35 cellular contexts compared by ENCODE assay signal in the genomic region with DNA sequence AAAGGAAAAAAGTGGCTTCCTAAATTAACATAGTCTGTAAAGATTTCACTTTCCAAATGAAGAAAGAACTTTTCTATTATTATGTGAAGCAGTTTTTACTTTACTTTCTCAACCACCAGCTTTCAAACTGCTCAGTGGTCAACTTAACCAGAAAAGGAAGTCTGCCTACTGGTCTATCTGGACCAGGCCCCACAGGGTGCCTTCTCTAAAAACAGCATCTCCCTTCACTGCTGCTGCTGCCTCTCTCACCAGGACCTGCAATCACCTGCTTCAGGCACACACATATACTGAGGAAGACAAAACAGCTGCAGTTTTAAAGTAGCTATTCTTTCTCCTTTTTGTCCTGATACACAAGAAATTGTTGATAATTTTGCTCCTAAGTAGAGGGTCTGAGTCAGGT.
"Had no signal": no experiment of that assay in that cellular context is flagged by ENCODE, and none has a peak within 500 bp of the region (broad histone marks: within the 10 kb centered on the region; RNA-seq: fewer than 3 reads in every experiment).

No MANE protein-coding gene starts in this region.

- H3K27ac Mint-ChIP-seq: activated B cell treated with CpG ODN at 0.5 μM for 24 hours; activated CD4-positive, alpha-beta memory T cell treated with anti-CD3 and anti-CD28 coated beads for 36 hours; activated CD4-positive, alpha-beta T cell treated with anti-CD3 and anti-CD28 coated beads, Interleukin-2, amount 10 ng/mL, durations not matched to agents 24 days and 14 days; activated CD8-positive, alpha-beta T cell treated with anti-CD3 and anti-CD28 coated beads for 36 hours; activated naive CD4-positive, alpha-beta T cell treated with anti-CD3 and anti-CD28 coated beads for 36 hours; activated naive CD4-positive, alpha-beta T cell treated with anti-CD3 and anti-CD28 coated beads, Interleukin-2, amount 50 U/mL, for 72 hours; activated naive CD8-positive, alpha-beta T cell treated with anti-CD3 and anti-CD28 coated beads for 36 hours; activated T-cell treated with anti-CD3 and anti-CD28 coated beads, Interleukin-2, amount 50 U/mL, for 72 hours; activated T-helper 1 cell treated with anti-CD3 and anti-CD28 coated beads, Interleukin-12 subunit alpha, Interleukin-12 subunit beta, Interleukin-2, Interleukin-4 antibody, amounts not matched to agents 30 ng/mL and 10 ng/mL and 1 ng/mL, durations not matched to agents 14 hours and 24 hours and 36 hours; activated T-helper 17 cell treated with anti-CD3 and anti-CD28 coated beads, Interleukin-2, amount 50 U/mL, for 72 hours; brain; T-helper 1 cell treated with Interleukin-12 subunit alpha and Interleukin-12 subunit beta and Interleukin-4 antibody, amounts not matched to agents 30 μg/mL and 1 μg/mL, for 36 hours; T-helper 2 cell treated with Interferon-gamma antibody and Interleukin-4, amounts not matched to agents 5 μg/mL and 100 μg/mL, for 36 hours had no signal

- H3K9me3 ChIP-seq: ascending aorta had no signal

- H3K27ac ChIP-seq: ascending aorta, cardiac muscle cell, VCaP had no signal

- H3K4me1 Mint-ChIP-seq: activated B cell treated with CpG ODN at 0.5 μM for 24 hours; activated CD4-positive, alpha-beta T cell treated with anti-CD3 and anti-CD28 coated beads, Interleukin-2, amount 10 ng/mL, durations not matched to agents 24 days and 14 days; activated naive CD8-positive, alpha-beta T cell treated with anti-CD3 and anti-CD28 coated beads for 36 hours; activated T-helper 17 cell treated with anti-CD3 and anti-CD28 coated beads, Interleukin-2, amount 50 U/mL, for 72 hours; central memory CD8-positive, alpha-beta T cell had no signal

- H3K4me1 ChIP-seq: ascending aorta had no signal

- H3K36me3 ChIP-seq: ascending aorta, cardiac muscle cell had no signal

- H3K27me3 ChIP-seq: ascending aorta, cardiac muscle cell had no signal

- H3K36me3 Mint-ChIP-seq: activated CD4-positive, alpha-beta memory T cell treated with anti-CD3 and anti-CD28 coated beads for 36 hours; activated naive CD4-positive, alpha-beta T cell treated with anti-CD3 and anti-CD28 coated beads, Interleukin-2, amount 50 U/mL, for 72 hours; activated naive CD8-positive, alpha-beta T cell treated with anti-CD3 and anti-CD28 coated beads for 36 hours; brain had no signal

- H3K27me3 Mint-ChIP-seq: activated B cell treated with CpG ODN at 0.5 μM for 24 hours; activated CD4-positive, alpha-beta memory T cell treated with anti-CD3 and anti-CD28 coated beads for 36 hours; activated CD4-positive, alpha-beta T cell treated with anti-CD3 and anti-CD28 coated beads, Interleukin-2, amount 10 ng/mL, durations not matched to agents 24 days and 14 days; activated CD8-positive, alpha-beta T cell treated with anti-CD3 and anti-CD28 coated beads for 36 hours; activated naive CD8-positive, alpha-beta T cell treated with anti-CD3 and anti-CD28 coated beads for 36 hours; activated T-helper 17 cell treated with anti-CD3 and anti-CD28 coated beads, Interleukin-2, amount 50 U/mL, for 72 hours; central memory CD8-positive, alpha-beta T cell had no signal

- ATAC-seq: activated CD8-positive, alpha-beta T cell treated with anti-CD3 and anti-CD28 coated beads for 36 hours; activated naive CD4-positive, alpha-beta T cell treated with anti-CD3 and anti-CD28 coated beads, Interleukin-2, amount 50 U/mL, for 72 hours; activated T-cell treated with anti-CD3 and anti-CD28 coated beads, Interleukin-2, amount 50 U/mL, for 4 hours; activated T-cell treated with anti-CD3 and anti-CD28 coated beads, Interleukin-2, amount 50 U/mL, for 72 hours; activated T-helper 17 cell treated with anti-CD3 and anti-CD28 coated beads, Interleukin-2, amount 50 U/mL, for 72 hours had no signal

- H3K4me3 ChIP-seq: ascending aorta, cardiac muscle cell had no signal

- H3K4me3 Mint-ChIP-seq: activated B cell treated with CpG ODN at 0.5 μM for 24 hours; activated CD4-positive, alpha-beta memory T cell treated with anti-CD3 and anti-CD28 coated beads for 36 hours; activated CD4-positive, alpha-beta T cell treated with anti-CD3 and anti-CD28 coated beads, Interleukin-2, amount 10 ng/mL, durations not matched to agents 24 days and 14 days; activated CD8-positive, alpha-beta T cell treated with anti-CD3 and anti-CD28 coated beads for 36 hours; activated naive CD4-positive, alpha-beta T cell treated with anti-CD3 and anti-CD28 coated beads for 36 hours; activated naive CD8-positive, alpha-beta T cell treated with anti-CD3 and anti-CD28 coated beads for 36 hours; activated T-cell treated with anti-CD3 and anti-CD28 coated beads, Interleukin-2, amount 50 U/mL, for 4 hours; activated T-cell treated with anti-CD3 and anti-CD28 coated beads, Interleukin-2, amount 50 U/mL, for 72 hours; activated T-helper 1 cell treated with anti-CD3 and anti-CD28 coated beads, Interleukin-12 subunit alpha, Interleukin-12 subunit beta, Interleukin-2, Interleukin-4 antibody, amounts not matched to agents 30 ng/mL and 10 ng/mL and 1 ng/mL, durations not matched to agents 14 hours and 24 hours and 36 hours; activated T-helper 17 cell treated with anti-CD3 and anti-CD28 coated beads, Interleukin-2, amount 50 U/mL, for 72 hours; brain; central memory CD8-positive, alpha-beta T cell; T-helper 1 cell treated with Interleukin-12 subunit alpha and Interleukin-12 subunit beta and Interleukin-4 antibody, amounts not matched to agents 30 μg/mL and 1 μg/mL, for 36 hours; T-helper 2 cell treated with Interferon-gamma antibody and Interleukin-4, amounts not matched to agents 5 μg/mL and 100 μg/mL, for 36 hours had no signal

- DNase-seq: activated B cell treated with CpG ODN at 0.5 μM for 24 hours; activated CD4-positive, alpha-beta memory T cell treated with anti-CD3 and anti-CD28 coated beads for 36 hours; activated CD4-positive, alpha-beta T cell treated with anti-CD3 and anti-CD28 coated beads for 4 hours; activated CD4-positive, alpha-beta T cell treated with anti-CD3 and anti-CD28 coated beads, Interleukin-2, amount 10 ng/mL, durations not matched to agents 24 days and 14 days; activated CD4-positive, alpha-beta T cell treated with anti-CD3 and anti-CD28 coated beads, Interleukin-2, amount 50 U/mL, for 1 hour; activated CD4-positive, alpha-beta T cell treated with anti-CD3 and anti-CD28 coated beads, Interleukin-2, amount 50 U/mL, for 4 hours; activated CD4-positive, CD25-positive, alpha-beta regulatory T cell treated with anti-CD3 and anti-CD28 coated beads, Interleukin-2, amount 50 U/mL, for 72 hours; activated CD8-positive, alpha-beta memory T cell treated with anti-CD3 and anti-CD28 coated beads, Interleukin-2, amount 50 U/mL, for 4 hours; activated CD8-positive, alpha-beta T cell treated with anti-CD3 and anti-CD28 coated beads for 36 hours; activated effector memory CD4-positive, alpha-beta T cell treated with anti-CD3 and anti-CD28 coated beads, Interleukin-2, amount 50 U/mL, for 16 hours; activated gamma-delta T cell treated with Interleukin-2 at 50 U/mL for 16 hours; activated naive CD4-positive, alpha-beta T cell; activated naive CD4-positive, alpha-beta T cell treated with anti-CD3 and anti-CD28 coated beads for 36 hours; activated naive CD4-positive, alpha-beta T cell treated with anti-CD3 and anti-CD28 coated beads, Interleukin-2, amount 50 U/mL, for 16 hours; activated naive CD8-positive, alpha-beta T cell treated with anti-CD3 and anti-CD28 coated beads for 36 hours; activated T-cell treated with anti-CD3 and anti-CD28 coated beads for 4 hours; activated T-cell treated with anti-CD3 and anti-CD28 coated beads, Interleukin-2, amount 50 U/mL, for 1 hour; activated T-cell treated with anti-CD3 and anti-CD28 coated beads, Interleukin-2, amount 50 U/mL, for 4 hours; activated T-cell treated with anti-CD3 and anti-CD28 coated beads, Interleukin-2, amount 50 U/mL, for 72 hours; amygdala; anterior cingulate cortex; caudate nucleus; cerebellar nuclear complex; T-helper 2 cell; T-helper 9 cell had no signal

- H3K9me3 Mint-ChIP-seq: activated B cell treated with CpG ODN at 0.5 μM for 24 hours; activated CD4-positive, alpha-beta memory T cell treated with anti-CD3 and anti-CD28 coated beads for 36 hours; activated CD4-positive, alpha-beta T cell treated with anti-CD3 and anti-CD28 coated beads, Interleukin-2, amount 10 ng/mL, durations not matched to agents 24 days and 14 days; activated CD8-positive, alpha-beta T cell treated with anti-CD3 and anti-CD28 coated beads for 36 hours; activated naive CD8-positive, alpha-beta T cell treated with anti-CD3 and anti-CD28 coated beads for 36 hours; activated T-helper 1 cell treated with anti-CD3 and anti-CD28 coated beads, Interleukin-12 subunit alpha, Interleukin-12 subunit beta, Interleukin-2, Interleukin-4 antibody, amounts not matched to agents 30 ng/mL and 10 ng/mL and 1 ng/mL, durations not matched to agents 14 hours and 24 hours and 36 hours; brain; T-helper 1 cell treated with Interleukin-12 subunit alpha and Interleukin-12 subunit beta and Interleukin-4 antibody, amounts not matched to agents 30 μg/mL and 1 μg/mL, for 36 hours had no signal
